Comparison of ENCODE assay signal across 8 cellular contexts in the genomic region with DNA sequence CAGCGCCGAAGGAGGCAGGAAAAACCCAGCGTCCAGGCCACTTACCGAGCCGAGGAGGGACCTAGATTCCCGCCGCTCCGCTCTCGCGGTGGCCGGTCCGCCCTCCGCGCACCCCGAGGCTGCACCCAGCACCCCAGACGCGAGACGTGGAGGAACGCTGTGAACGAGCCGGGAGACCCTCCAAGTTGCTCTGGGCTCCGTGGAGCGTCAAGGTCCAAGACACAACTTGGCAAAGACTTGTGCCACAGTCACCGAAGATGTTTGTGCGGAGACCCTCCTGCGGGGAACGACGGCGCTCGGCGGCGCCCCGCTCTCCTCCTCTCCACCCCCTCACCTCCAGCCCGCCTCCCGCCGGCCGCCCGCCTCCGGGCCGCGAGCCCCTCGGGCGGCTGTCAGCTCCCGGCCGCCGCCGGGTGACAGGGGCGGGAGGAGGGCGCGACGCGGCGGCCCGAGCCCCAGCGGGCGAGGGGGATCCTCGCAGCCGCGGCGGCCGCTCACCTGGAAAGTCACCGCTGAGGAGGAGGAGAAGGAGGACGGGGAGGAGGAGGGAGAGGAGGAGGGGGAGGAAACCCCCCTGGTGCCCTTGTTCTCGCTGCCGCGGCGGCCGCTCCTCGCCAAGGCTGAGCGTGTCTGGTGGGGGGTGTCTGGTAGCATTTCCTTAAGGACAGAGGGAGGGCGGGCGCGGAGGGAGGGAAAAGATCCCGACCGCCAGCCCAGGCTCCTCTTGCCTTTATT. TPM values are rescaled to one million over a fixed set of nuclear protein-coding genes. Genes with fewer than 3 reads are reported as not detected.
DNase-seq lines count a peak whose midpoint lies in the region; ATAC-seq and TF ChIP-seq lines count a peak whose summit lies in the region.

No MANE protein-coding gene starts in this region.

- 0% methylated on average over 23 to 44 of the region's 75 CpGs for WGBS in tibial nerve, 2 donors

- ATAC-seq in HG02678 (IDR thresholded peaks at IDR 0.05; ENCODE audit: unreplicated experiment), result peak; percentile 10
- ATAC-seq in Panc1, result peak; percentile 49

- TF ChIP-seq POLR2A in tibial nerve (IDR thresholded peaks at IDR 0.05), result no peak

- H2AFZ ChIP-seq in osteoblast (ENCODE audit: low read length), result peak overlapping the region; percentile 64

- H3K4me1 ChIP-seq in Panc1 (ENCODE audit: control insufficient read depth, insufficient read depth, low read length) (peaks cover 25% of the 10 kb centered on the region), osteoblast (ENCODE audit: insufficient read depth, low read length) (peaks cover 29% of the 10 kb centered on the region), tibial nerve (peaks cover 0 to 27% (median 10%) of the 10 kb centered on the region in 4 donors)

- in situ Hi-C loops in Panc1 (cut with HindIII; ENCODE audit: low pct_unique_long_range_greater_than_20kb, low sequenced_read_pairs), result no loop called here

- intact Hi-C loops in Panc1 (cut with micrococcal nuclease; ENCODE audit: unreplicated experiment), result no loop called here

- no peaks in the 10 kb centered on the region for H4K20me1 ChIP-seq in osteoblast (ENCODE audit: insufficient read depth, low read length)

- no peaks in the 10 kb centered on the region for H3K27me3 ChIP-seq in Panc1 (ENCODE audit: control insufficient read depth, insufficient read depth, low read length)
- no peaks in the 10 kb centered on the region for H3K27me3 ChIP-seq in osteoblast (ENCODE audit: insufficient read depth, low read length)
- H3K27me3 ChIP-seq in tibial nerve, result no peaks in the 10 kb centered on the region

- POLR2A ChIA-PET in Panc1 (lab: Charles Lee), result no interaction called here

- peak overlapping the region; percentile 78 for H3K4me2 ChIP-seq in osteoblast (ENCODE audit: insufficient read depth, low read length)

- DNase-seq in GM12864 (ENCODE audit: low read depth) (no peak), Panc1 (ENCODE audit: low read depth, low spot score) (no peak), glomerular visceral epithelial cell (ENCODE audit: extremely low spot score) (peak; percentile 75), osteoblast (ENCODE audit: insufficient read length, low spot score, missing footprints) (peak; percentile 93), tibial nerve (ENCODE audit: low spot score in 2 of 2) (peak in 1 of 2 donors; percentile 24), SKM-1 (lab: John Stamatoyannopoulos, UW; ENCODE audit: unreplicated experiment) (no peak)
- peak; percentile 65 for DNase-seq in activated naive CD4-positive, alpha-beta T cell treated with Interleukin-2 at 50 U/mL for 16 hours

- H3K4me3 ChIP-seq in GM12864 (ENCODE audit: low read depth, low read length) (peak overlapping the region; percentile 66), Panc1 (ENCODE audit: low read depth in 2 of 2, low read length in 2 of 2) (peak overlapping the region; percentile 75 to 86), osteoblast (ENCODE audit: insufficient read depth, low read length) (peak overlapping the region; percentile 88), tibial nerve (peak overlapping the region; percentile 63 to 94 (median 90))

- TF ChIP-seq CTCF in GM12864 (IDR thresholded peaks at IDR 0.05; ENCODE audit: low read depth, low read length, missing control alignments) (no peak), Panc1 (IDR thresholded peaks at IDR 0.05) (no peak), osteoblast (IDR thresholded peaks at IDR 0.05; ENCODE audit: extremely low read depth, low read depth, low read length) (no peak), tibial nerve (IDR thresholded peaks at IDR 0.05) (peak in 1 of 5 experiments; percentile 13)

- H3K27ac ChIP-seq in Panc1 (ENCODE audit: low read length) (peak overlapping the region; percentile 78), osteoblast (ENCODE audit: low read depth, low read length) (peak overlapping the region; percentile 98), tibial nerve (peak overlapping the region; percentile 94 to 99 (median 97))

- H3K36me3 ChIP-seq in Panc1 (ENCODE audit: control insufficient read depth, insufficient read depth, low read length) (no peaks in the 10 kb centered on the region), osteoblast (ENCODE audit: insufficient read depth, low read length) (no peaks in the 10 kb centered on the region), tibial nerve (no peaks in the 10 kb centered on the region)

- H3K9me3 ChIP-seq in Panc1 (ENCODE audit: control insufficient read depth, insufficient read depth, low read depth, low read length), result no peaks in the 10 kb centered on the region
- H3K9me3 ChIP-seq in osteoblast (ENCODE audit: low read depth, low read length), result no peaks in the 10 kb centered on the region
- no peaks in the 10 kb centered on the region for H3K9me3 ChIP-seq in tibial nerve

- BruUV-seq in Panc1 (replicated peaks; lab: Mats Ljungman, UMichigan), result no TSS peak

- peak in 1 of 2 donors; percentile 26 for TF ChIP-seq EP300 in tibial nerve (IDR thresholded peaks at IDR 0.05)

- H3K79me2 ChIP-seq in osteoblast (ENCODE audit: insufficient read depth, low read length), result peaks cover 52% of the 10 kb centered on the region

- CTCF ChIA-PET in Panc1 (lab: Charles Lee), result no interaction called here

RNA-seq across cellular contexts. Expression of a gene that starts 0.6 kb away (rescaled TPM):
- total RNA-seq in Panc1 (2021; ENCODE audit: unreplicated experiment) (10.3 TPM), osteoblast (30.4 and 57.8 TPM in 2 replicates), tibial nerve (10 to 100 TPM; 15.9 to 24.0 (median 19.9) TPM)
- 5.3 TPM for polyA plus RNA-seq in Panc1 (2012; ENCODE audit: insufficient read length)

Comparison
In these comparisons a context has a peak if more than half of its experiments do, and no peak if none do; other contexts are left out.
1. DNase-seq: peak in activated naive CD4-positive, alpha-beta T cell treated with Interleukin-2 at 50 U/mL for 16 hours (single experiment), glomerular visceral epithelial cell (single experiment) and osteoblast (single experiment); none in GM12864 (single experiment), Panc1 (single experiment) and SKM-1 (single experiment).
2. Peak in every context shown above with its lines, with median percentiles within 50 percentile points of each other: H3K4me3 ChIP-seq and H3K27ac ChIP-seq.